Comparison of ENCODE assay signal across 8 cellular contexts in genomic region chr18:76619342-76620315, GRCh38.
DNase-seq lines count a peak whose midpoint lies in the region; ATAC-seq and TF ChIP-seq lines count a peak whose summit lies in the region.

No MANE protein-coding gene starts in this region.

- no peak for TF ChIP-seq CTCF in CD14-positive monocyte (IDR thresholded peaks at IDR 0.05)
- TF ChIP-seq CTCF in Panc1 (IDR thresholded peaks at IDR 0.05): no peak
- TF ChIP-seq CTCF in fibroblast of the aortic adventitia (IDR thresholded peaks at IDR 0.05; ENCODE audit: insufficient read depth, low read length): no peak
- no peak for TF ChIP-seq CTCF in neural cell (IDR thresholded peaks at IDR 0.05; ENCODE audit: poor library complexity, severe bottlenecking)
- TF ChIP-seq CTCF in PC-9 (conservative IDR thresholded peaks at IDR 0.05): no peak

- TF ChIP-seq EP300 in neural cell (conservative IDR thresholded peaks at IDR 0.05; ENCODE audit: poor library complexity, severe bottlenecking): no peak

- H3K27me3 Mint-ChIP-seq in CD14-positive monocyte (ENCODE audit: low read depth in 3 of 3): peaks cover 0 to 1% (median 0%) of the 10 kb centered on the region in 3 donors

- H4K20me1 ChIP-seq in neural cell (ENCODE audit: insufficient read depth) (no peaks in the 10 kb centered on the region), PC-9 (ENCODE audit: insufficient read depth) (no peaks in the 10 kb centered on the region)

- in situ Hi-C loops in Panc1 (cut with HindIII; ENCODE audit: low pct_unique_long_range_greater_than_20kb, low sequenced_read_pairs): no loop called here

- peaks cover 35% of the 10 kb centered on the region for H3K4me1 Mint-ChIP-seq in CD14-positive monocyte

- peak overlapping the region; percentile 2 for H3K9ac ChIP-seq in neural cell (ENCODE audit: low read length)

- peaks cover 0 to 3% (median 0%) of the 10 kb centered on the region in 7 donors for H3K9me3 Mint-ChIP-seq in CD14-positive monocyte

- no peaks in the 10 kb centered on the region for H3K36me3 Mint-ChIP-seq in CD14-positive monocyte

- TF ChIP-seq RAD21 in neural cell (conservative IDR thresholded peaks at IDR 0.05): no peak

- H3K4me3 Mint-ChIP-seq in CD14-positive monocyte: peak overlapping the region; percentile 77 to 93

- intact Hi-C loops in CD14-positive monocyte (cut with micrococcal nuclease): loop anchor here (5.0 kb wide), 3 partner anchors 92 to 222 kb away; no protein-coding TSS in a partner anchor
- intact Hi-C loops in Panc1 (cut with micrococcal nuclease; ENCODE audit: unreplicated experiment): loop anchor here (1.0 kb wide), 1 partner anchor 220 kb away; no protein-coding TSS in a partner anchor
- intact Hi-C loops in PC-9 (cut with micrococcal nuclease; ENCODE audit: unreplicated experiment): loop anchor here (2.0 kb wide), 1 partner anchor 213 kb away; no protein-coding TSS in a partner anchor

- H2AFZ ChIP-seq in neural cell (ENCODE audit: low read depth, low read length) (no peak overlapping the region), PC-9 (no peak overlapping the region)

- H3K36me3 ChIP-seq in Panc1 (ENCODE audit: control insufficient read depth, insufficient read depth, low read length) (no peaks in the 10 kb centered on the region), neural cell (ENCODE audit: insufficient read depth, low read length) (no peaks in the 10 kb centered on the region), MG63 (no peaks in the 10 kb centered on the region), PC-9 (ENCODE audit: low read depth) (no peaks in the 10 kb centered on the region)

- no peaks in the 10 kb centered on the region for H3K9me3 ChIP-seq in Panc1 (ENCODE audit: control insufficient read depth, insufficient read depth, low read depth, low read length)
- no peaks in the 10 kb centered on the region for H3K9me3 ChIP-seq in neural cell (ENCODE audit: low read length)
- H3K9me3 ChIP-seq in MG63: no peaks in the 10 kb centered on the region
- no peaks in the 10 kb centered on the region for H3K9me3 ChIP-seq in PC-9 (ENCODE audit: insufficient read depth, low read depth)

- H3K4me1 ChIP-seq in Panc1 (ENCODE audit: control insufficient read depth, insufficient read depth, low read length): peaks cover 20% of the 10 kb centered on the region
- H3K4me1 ChIP-seq in PC-9 (replicated peaks; ENCODE audit: insufficient read depth): no peaks in the 10 kb centered on the region

- ATAC-seq in HG02678 (IDR thresholded peaks at IDR 0.05; ENCODE audit: unreplicated experiment) (peak; percentile 28), Panc1 (peak; percentile 42), GM18861 (IDR thresholded peaks at IDR 0.05; ENCODE audit: unreplicated experiment) (no peak)

- H3K4me2 ChIP-seq in neural cell (ENCODE audit: low read length): no peak overlapping the region
- H3K4me2 ChIP-seq in PC-9: no peak overlapping the region

- peak; percentile 61 for DNase-seq in CD14-positive monocyte (ENCODE audit: low spot score)
- DNase-seq in Panc1 (ENCODE audit: low read depth, low spot score): no peak
- DNase-seq in fibroblast of the aortic adventitia (ENCODE audit: low read depth): peak; percentile 60
- no peak for DNase-seq in MG63
- no peak for DNase-seq in PC-9

- no peaks in the 10 kb centered on the region for H3K79me2 ChIP-seq in neural cell (replicated peaks; ENCODE audit: insufficient read depth, low read length)
- no peaks in the 10 kb centered on the region for H3K79me2 ChIP-seq in PC-9 (ENCODE audit: low read depth)

- H3K9me2 ChIP-seq in neural cell (ENCODE audit: insufficient read depth, low read length) (no peaks in the 10 kb centered on the region), PC-9 (ENCODE audit: insufficient read depth) (no peaks in the 10 kb centered on the region)

- CTCF ChIA-PET in Panc1 (lab: Charles Lee) (interaction anchor here (0.6 kb wide), 2 partner anchors 134 to 721 kb away, joined by 3 to 4 read pairs; no protein-coding TSS in a partner anchor), PC-9 (lab: Charles Lee) (interaction anchor here (0.6 to 0.9 kb wide), 4 partner anchors 75 to 144 kb away, joined by 3 to 7 read pairs (median 4); no protein-coding TSS in a partner anchor)

- POLR2A ChIA-PET in Panc1 (lab: Charles Lee) (no interaction called here), PC-9 (lab: Charles Lee; ENCODE audit: unreplicated experiment) (no interaction called here)

- no peaks in the 10 kb centered on the region for H3K27me3 ChIP-seq in Panc1 (ENCODE audit: control insufficient read depth, insufficient read depth, low read length)
- no peaks in the 10 kb centered on the region for H3K27me3 ChIP-seq in neural cell (ENCODE audit: insufficient read depth, low read depth, low read length)
- H3K27me3 ChIP-seq in MG63: no peaks in the 10 kb centered on the region
- H3K27me3 ChIP-seq in PC-9 (ENCODE audit: insufficient read depth, low read depth): no peaks in the 10 kb centered on the region

- H3F3A ChIP-seq in neural cell (ENCODE audit: insufficient read depth, low read length, poor library complexity, severe bottlenecking) (no peaks in the 10 kb centered on the region), PC-9 (ENCODE audit: insufficient read depth, low read depth) (no peaks in the 10 kb centered on the region)

- BruUV-seq in Panc1 (replicated peaks; lab: Mats Ljungman, UMichigan) (no TSS peak), PC-9 (replicated peaks; lab: Mats Ljungman, UMichigan) (no TSS peak)

- H3K27ac ChIP-seq in Panc1 (ENCODE audit: low read length): no peak overlapping the region
- H3K27ac ChIP-seq in neural cell (ENCODE audit: low read length): no peak overlapping the region
- no peak overlapping the region for H3K27ac ChIP-seq in PC-9

- H3K27ac Mint-ChIP-seq in CD14-positive monocyte: peak overlapping the region; percentile 80 to 91 (median 89)

- no peak overlapping the region for H3K4me3 ChIP-seq in Panc1 (ENCODE audit: low read depth in 2 of 2, low read length in 2 of 2)
- H3K4me3 ChIP-seq in fibroblast of the aortic adventitia (ENCODE audit: low read depth, low read length): peak overlapping the region; percentile 50
- H3K4me3 ChIP-seq in neural cell (ENCODE audit: low read length): no peak overlapping the region
- H3K4me3 ChIP-seq in MG63: no peak overlapping the region
- H3K4me3 ChIP-seq in PC-9: no peak overlapping the region

TF ChIP-seq in neural cell, 6 proteins besides CTCF, POLR2A, EP300 and RAD21:
- TF ChIP-seq EZH2 (IDR thresholded peaks at IDR 0.05; ENCODE audit: borderline replicate concordance, insufficient read depth, low read length, poor library complexity, severe bottlenecking) (no peak), REST (IDR thresholded peaks at IDR 0.05; ENCODE audit: borderline replicate concordance) (no peak), SMC3 (conservative IDR thresholded peaks at IDR 0.05; ENCODE audit: poor library complexity) (no peak), MXI1 (conservative IDR thresholded peaks at IDR 0.05; ENCODE audit: poor library complexity, severe bottlenecking) (no peak), POLR2AphosphoS5 (IDR thresholded peaks at IDR 0.05) (no peak), TAF1 (IDR thresholded peaks at IDR 0.05; ENCODE audit: low read depth) (no peak)

Comparison
In these comparisons a context has a peak if more than half of its experiments do, and no peak if none do; other contexts are left out.
1. DNase-seq: peak in CD14-positive monocyte (single experiment) and fibroblast of the aortic adventitia (single experiment); none in Panc1 (single experiment), MG63 (single experiment) and PC-9 (0 of 2).